ENCODE assay signal across 8 cellular contexts in the genomic region with DNA sequence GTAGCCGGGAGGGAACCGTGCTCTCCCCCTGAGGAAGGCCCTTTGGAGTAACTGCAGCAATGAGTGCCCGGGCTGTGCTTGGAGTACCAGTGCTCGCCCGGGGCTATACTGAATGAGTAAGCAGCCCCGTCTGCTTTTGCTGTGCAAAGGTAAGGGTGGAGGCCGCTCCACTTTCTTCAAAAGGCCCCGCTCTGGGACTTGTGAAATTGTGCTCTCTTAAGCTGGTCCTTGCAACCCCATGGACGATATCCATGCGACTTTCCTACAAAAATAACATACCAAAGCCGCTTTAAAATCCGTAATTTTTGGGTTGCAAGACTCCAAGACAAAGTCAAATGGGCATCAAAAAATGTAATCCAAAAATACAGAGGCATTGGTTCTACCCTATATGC. TPM values are rescaled to one million over a fixed set of nuclear protein-coding genes. Genes with fewer than 3 reads are reported as not detected.
DNase-seq lines count a peak whose midpoint lies in the region; ATAC-seq and TF ChIP-seq lines count a peak whose summit lies in the region.

No MANE protein-coding gene starts in this region.

- peaks cover 38% of the 10 kb centered on the region for H3K4me1 ChIP-seq in HEK293 (ENCODE audit: control insufficient read depth, insufficient read depth, low read length)
- peaks cover 57 to 73% of the 10 kb centered on the region in 2 experiments for H3K4me1 ChIP-seq in neutrophil (ENCODE audit: control insufficient read depth in 1 of 2, insufficient read depth in 1 of 2, low read depth in 1 of 2, low read length in 1 of 2)

- H3K36me3 ChIP-seq in HEK293 (ENCODE audit: control insufficient read depth in 2 of 2, insufficient read depth in 1 of 2, low read length in 2 of 2) (no peaks in the 10 kb centered on the region), neutrophil (no peaks in the 10 kb centered on the region)

- no peaks in the 10 kb centered on the region for H3K27me3 ChIP-seq in neutrophil

- POLR2A ChIA-PET in HEK293 (lab: Yijun Ruan, JAX) = interaction anchor here (0.8 to 1.9 kb wide), 2 partner anchors 87 to 284 kb away, joined by 4 to 10 read pairs; partner anchors contain the start of gene DMXL1

- ATAC-seq in HG02938 (IDR thresholded peaks at IDR 0.05; ENCODE audit: unreplicated experiment) = no peak
- no peak for ATAC-seq in HG03460 (IDR thresholded peaks at IDR 0.05; ENCODE audit: unreplicated experiment)

- H3K4me3 ChIP-seq in AG10803 (ENCODE audit: low read length) = peak overlapping the region; percentile 77
- H3K4me3 ChIP-seq in HEK293 (ENCODE audit: low read depth, low read length) = peak overlapping the region; percentile 35
- peak overlapping the region; percentile 77 for H3K4me3 ChIP-seq in epithelial cell of proximal tubule (ENCODE audit: low read depth, low read length)
- H3K4me3 ChIP-seq in neutrophil (ENCODE audit: low read depth in 1 of 2, low read length in 1 of 2) = peak overlapping the region; percentile 68 to 69

- H3K9me3 ChIP-seq in HEK293 (ENCODE audit: control insufficient read depth, insufficient read depth, low read depth, low read length) = no peaks in the 10 kb centered on the region
- H3K9me3 ChIP-seq in neutrophil = no peaks in the 10 kb centered on the region

- CTCF ChIA-PET in HEK293 (lab: Yijun Ruan, JAX) = interaction anchor here (1.2 kb wide), 1 partner anchor 57 kb away, joined by 4 read pairs; no protein-coding TSS in a partner anchor

- TF ChIP-seq CTCF in AG10803 (conservative IDR thresholded peaks at IDR 0.05; ENCODE audit: low read length) (no peak), HEK293 (tag by site-specific recombination; IDR thresholded peaks at IDR 0.05) (no peak), epithelial cell of proximal tubule (conservative IDR thresholded peaks at IDR 0.05; ENCODE audit: low read depth, low read length) (no peak), neutrophil (IDR thresholded peaks at IDR 0.05) (no peak)

- in situ Hi-C loops in G401 (cut with HindIII; ENCODE audit: low sequenced_read_pairs) = no loop called here

- no peak for DNase-seq in AG10803 (ENCODE audit: low read depth)
- peak; percentile 62 to 64 for DNase-seq in activated CD4-positive, alpha-beta T cell treated with anti-CD3 and anti-CD28 coated beads for 4 hours
- DNase-seq in epithelial cell of proximal tubule (ENCODE audit: low read depth) = no peak
- no peak for DNase-seq in G401 (ENCODE audit: low spot score)

- H3K27ac ChIP-seq in HEK293 (ENCODE audit: extremely low read depth, low read depth, low read length) = peak overlapping the region; percentile 78; the same call in 1 of the 2 replicates
- H3K27ac ChIP-seq in neutrophil = peak overlapping the region; percentile 78

TF ChIP-seq in HEK293, 187 proteins besides CTCF, POLR2A, EP300 and RAD21:
- TF ChIP-seq ZEB2 (tag by site-specific recombination; IDR thresholded peaks at IDR 0.05) = no peak
- TF ChIP-seq ZNF335 (tag by site-specific recombination; conservative IDR thresholded peaks at IDR 0.05) = 0 out of 2 replicates have a peak, but pooled peaks have one; percentile 70

RNA-seq across cellular contexts. Expression of gene TNFAIP8, which starts 0.6 kb away (rescaled TPM):
- total RNA-seq in epithelial cell of proximal tubule = 60.9 and 84.9 TPM in 2 replicates
- total RNA-seq in G401 (2014; rRNA removed; shearing (Covaris generic)) = 22.6 and 39.4 TPM in 2 replicates

Comparison
In these comparisons a context has a peak if more than half of its experiments do, and no peak if none do; other contexts are left out.
1. DNase-seq: peak in activated CD4-positive, alpha-beta T cell treated with anti-CD3 and anti-CD28 coated beads for 4 hours (2 of 2); none in AG10803 (single experiment), epithelial cell of proximal tubule (single experiment) and G401 (single experiment).
2. Peak in every context shown above with its lines, with median percentiles within 50 percentile points of each other: H3K4me3 ChIP-seq.